In the genomic region with DNA sequence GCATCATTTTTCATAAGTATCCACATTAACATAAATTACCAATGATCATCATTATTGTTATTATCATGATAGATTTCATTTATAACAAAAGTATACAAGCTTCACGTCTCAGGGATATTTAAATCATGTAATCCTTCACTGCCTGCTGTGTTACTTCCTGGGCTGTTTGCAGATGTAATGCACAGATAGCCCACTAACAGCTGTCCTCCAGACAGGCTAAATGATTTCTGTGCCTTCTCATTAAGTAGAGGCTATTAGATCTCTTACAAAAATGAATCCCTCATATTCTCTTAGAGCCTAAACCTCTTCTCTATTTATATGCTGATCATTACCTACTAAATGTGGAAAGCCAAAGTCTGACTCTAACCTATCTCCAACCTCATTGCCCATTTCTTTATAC, we compare ENCODE assay signal across 19 cellular contexts. TPM values are rescaled to one million over a fixed set of nuclear protein-coding genes. Genes with fewer than 3 reads are reported as not detected.
DNase-seq lines count a peak whose midpoint lies in the region; ATAC-seq and TF ChIP-seq lines count a peak whose summit lies in the region.
"Had no signal": no experiment of that assay in that cellular context is flagged by ENCODE, and none has a peak within 500 bp of the region (broad histone marks: within the 10 kb centered on the region; RNA-seq: fewer than 3 reads in every experiment).

No MANE protein-coding gene starts in this region.

- DNase-seq in NCI-H1417 (lab: John Stamatoyannopoulos, UW) (peak in 2 of 3 experiments; percentile 7 to 69), NCI-H1417 treated with DMSO at 0.1 percent for 48 hours (lab: John Stamatoyannopoulos, UW) (no peak), BE2C (peak; percentile 46), OCI-M1 (lab: John Stamatoyannopoulos, UW) (peak; percentile 21), progenitor cell of endocrine pancreas (ENCODE audit: low spot score, unreplicated experiment) (no peak), Right ventricle myocardium inferior (ENCODE audit: missing footprints) (no peak)
- DNase-seq in stimulated activated CD4-positive, alpha-beta T cell treated with anti-CD3 and anti-CD28 coated beads, Interleukin-15, amount 100 ng/mL, for 24 hours, result no peak
- DNase-seq: Calu3; CD4-positive, alpha-beta memory T cell; DMS79; NCI-H1436; NCI-H2029 treated with DMSO at 0.1 percent for 48 hours; NCI-H446 treated with DMSO at 0.1 percent for 48 hours; Peyer's patch; T-cell had no signal

- no peaks in the 10 kb centered on the region for H3K9me3 Mint-ChIP-seq in progenitor cell of endocrine pancreas (ENCODE audit: low read depth)

- no peaks in the 10 kb centered on the region for H3K9me3 ChIP-seq in BE2C
- no peaks in the 10 kb centered on the region for H3K9me3 ChIP-seq in endocrine pancreas (ENCODE audit: control insufficient read depth, low read length)
- H3K9me3 ChIP-seq: BLaER1, Peyer's patch had no signal

- no peak overlapping the region for H3K9ac ChIP-seq in endocrine pancreas (ENCODE audit: control insufficient read depth, insufficient read depth, low read length)
- H3K9ac ChIP-seq: BLaER1 had no signal

- TF ChIP-seq CTCF in BE2C (IDR thresholded peaks at IDR 0.05; ENCODE audit: low read depth, low read length), result no peak
- TF ChIP-seq CTCF in progenitor cell of endocrine pancreas (IDR thresholded peaks at IDR 0.05; ENCODE audit: unreplicated experiment), result no peak

- no peaks in the 10 kb centered on the region for H3K27me3 Mint-ChIP-seq in progenitor cell of endocrine pancreas
- H3K27me3 Mint-ChIP-seq: CD4-positive, alpha-beta memory T cell had no signal

- H3K4me3 Mint-ChIP-seq in progenitor cell of endocrine pancreas (ENCODE audit: low read depth), result no peak overlapping the region
- H3K4me3 Mint-ChIP-seq: CD4-positive, alpha-beta memory T cell; T-cell had no signal

- no peaks in the 10 kb centered on the region for H3K27me3 ChIP-seq in BE2C
- no peaks in the 10 kb centered on the region for H3K27me3 ChIP-seq in endocrine pancreas (ENCODE audit: control insufficient read depth, insufficient read depth, low read length)
- H3K27me3 ChIP-seq: BLaER1, Peyer's patch had no signal

- H3K27ac Mint-ChIP-seq in progenitor cell of endocrine pancreas, result no peak overlapping the region
- H3K27ac Mint-ChIP-seq: CD4-positive, alpha-beta memory T cell; T-cell had no signal

- intact Hi-C loops in Right ventricle myocardium inferior (cut with DNase I), result no loop called here

- H3K4me1 ChIP-seq in BE2C (peaks cover 8% of the 10 kb centered on the region; the same call in 1 of the 2 replicates), endocrine pancreas (ENCODE audit: control insufficient read depth, insufficient read depth, low read length) (peaks cover 30% of the 10 kb centered on the region)
- H3K4me1 ChIP-seq: Peyer's patch had no signal

- peaks cover 10% of the 10 kb centered on the region for H3K36me3 Mint-ChIP-seq in progenitor cell of endocrine pancreas (ENCODE audit: insufficient read depth)
- H3K36me3 Mint-ChIP-seq: CD4-positive, alpha-beta memory T cell; T-cell had no signal

- ATAC-seq in Right ventricle myocardium inferior, result no peak
- ATAC-seq: K562, T-cell had no signal

- H3K4me3 ChIP-seq in BE2C (ENCODE audit: low read depth, low read length) (no peak overlapping the region), endocrine pancreas (ENCODE audit: control insufficient read depth, insufficient read depth, low read length) (peak overlapping the region; percentile 44)
- H3K4me3 ChIP-seq: BLaER1, K562, Peyer's patch, SK-N-MC had no signal

- H3K4me1 Mint-ChIP-seq in progenitor cell of endocrine pancreas (ENCODE audit: low read depth), result no peaks in the 10 kb centered on the region
- H3K4me1 Mint-ChIP-seq: T-cell had no signal

- H3K36me3 ChIP-seq in BE2C, result peaks cover 25% of the 10 kb centered on the region
- peaks cover 4% of the 10 kb centered on the region for H3K36me3 ChIP-seq in endocrine pancreas (ENCODE audit: control insufficient read depth, insufficient read depth, low read length)
- H3K36me3 ChIP-seq: BLaER1, Peyer's patch had no signal

RNA-seq across cellular contexts. Expression of gene PCLO, which starts 9.3 kb away (rescaled TPM):
- 32.2 TPM for polyA plus RNA-seq in BE2C (2012; ENCODE audit: insufficient read depth, insufficient read length, low read depth)
- total RNA-seq in progenitor cell of endocrine pancreas (8.9 and 11.9 TPM in 2 replicates), Right ventricle myocardium inferior (1.7 TPM)
- polyA plus RNA-seq: CD4-positive, alpha-beta memory T cell had no signal

Comparison
In these comparisons a context has a peak if more than half of its experiments do, and no peak if none do; other contexts are left out.
1. DNase-seq: peak in NCI-H1417 (2 of 3), BE2C (single experiment) and OCI-M1 (single experiment); none in NCI-H1417 treated with DMSO at 0.1 percent for 48 hours (single experiment), progenitor cell of endocrine pancreas (single experiment), stimulated activated CD4-positive, alpha-beta T cell treated with anti-CD3 and anti-CD28 coated beads, Interleukin-15, amount 100 ng/mL, for 24 hours (single experiment) and Right ventricle myocardium inferior (single experiment).